ENCODE assay signal across 20 cellular contexts in genomic region chr19:7731615-7732014, GRCh38. TPM values are rescaled to one million over a fixed set of nuclear protein-coding genes. Genes with fewer than 3 reads are reported as not detected.
DNase-seq lines count a peak whose midpoint lies in the region; ATAC-seq, FAIRE-seq and TF ChIP-seq lines count a peak whose summit lies in the region.
"Had no signal": no experiment of that assay in that cellular context is flagged by ENCODE, and none has a peak within 500 bp of the region (broad histone marks: within the 10 kb centered on the region; RNA-seq: fewer than 3 reads in every experiment).

No MANE protein-coding gene starts in this region.

- H3K9ac ChIP-seq in K562 (ENCODE audit: insufficient read depth in 1 of 2, low read depth in 2 of 2, low read length in 2 of 2) (no peak overlapping the region), colonic mucosa (ENCODE audit: low read depth in 2 of 2, low read length in 2 of 2) (no peak overlapping the region)

- no peaks in the 10 kb centered on the region for H3K36me3 ChIP-seq in K562 (ENCODE audit: control insufficient read depth, insufficient read depth, low read length)
- no peaks in the 10 kb centered on the region for H3K36me3 ChIP-seq in right lobe of liver
- no peaks in the 10 kb centered on the region for H3K36me3 ChIP-seq in colonic mucosa
- H3K36me3 ChIP-seq in heart left ventricle = no peaks in the 10 kb centered on the region
- H3K36me3 ChIP-seq: MG63 had no signal

- no peaks in the 10 kb centered on the region for H3K9me1 ChIP-seq in K562 (ENCODE audit: control insufficient read depth, insufficient read depth, low read length)

- no peaks in the 10 kb centered on the region for H3K79me2 ChIP-seq in K562 (ENCODE audit: control insufficient read depth, insufficient read depth, low read length)

- BruUV-seq in K562 (replicated peaks; lab: Mats Ljungman, UMichigan) = no TSS peak

- intact Hi-C loops in K562 (cut with micrococcal nuclease) = no loop called here
- intact Hi-C loops in right lobe of liver (cut with DNase I) = no loop called here
- intact Hi-C loops in colonic mucosa (cut with DNase I) = no loop called here
- intact Hi-C loops in heart left ventricle (cut with DNase I) = no loop called here

- in situ Hi-C loops in K562 (cut with MboI) = no loop called here

- no peak for FAIRE-seq in K562 (lab: Jason Lieb, UNC)
- FAIRE-seq: A549, GM19239, H54 had no signal

- H3K4me3 ChIP-seq in K562 = no peak overlapping the region
- H3K4me3 ChIP-seq in right lobe of liver = peak overlapping the region in 2 of 3 donors; percentile 23 to 31
- H3K4me3 ChIP-seq in colonic mucosa = no peak overlapping the region
- no peak overlapping the region for H3K4me3 ChIP-seq in heart left ventricle
- H3K4me3 ChIP-seq: A549, MG63 had no signal

- CTCF ChIA-PET in K562 (lab: Yijun Ruan, JAX; ENCODE audit: low intra/inter-chr PET ratio) = no interaction called here

- TF ChIP-seq CTCF in K562 (IDR thresholded peaks at IDR 0.05 in 2 of 3, conservative IDR thresholded peaks at IDR 0.05 in 1 of 3; ENCODE audit: insufficient read depth in 2 of 3, low read depth in 1 of 3, low read length in 3 of 3) = no peak
- no peak for TF ChIP-seq CTCF in right lobe of liver (IDR thresholded peaks at IDR 0.05)
- no peak for TF ChIP-seq CTCF in colonic mucosa (IDR thresholded peaks at IDR 0.05)
- no peak for TF ChIP-seq CTCF in heart left ventricle (IDR thresholded peaks at IDR 0.05)

- H3K9me3 ChIP-seq in K562 (replicated peaks; ENCODE audit: control insufficient read depth, insufficient read depth, low read depth, low read length) = no peaks in the 10 kb centered on the region
- no peaks in the 10 kb centered on the region for H3K9me3 ChIP-seq in right lobe of liver
- no peaks in the 10 kb centered on the region for H3K9me3 ChIP-seq in colonic mucosa
- no peaks in the 10 kb centered on the region for H3K9me3 ChIP-seq in heart left ventricle
- H3K9me3 ChIP-seq: A549, MG63 had no signal

- H3K4me2 ChIP-seq in K562 (ENCODE audit: insufficient read depth, low read length) = no peak overlapping the region
- H3K4me2 ChIP-seq: A549 had no signal

- H3K4me1 ChIP-seq in K562 (replicated peaks in 1 of 2; ENCODE audit: control insufficient read depth in 2 of 2, insufficient read depth in 2 of 2, low read length in 2 of 2) = peaks cover 0 to 20% of the 10 kb centered on the region in 2 experiments; a peak in 2 of 5 replicates
- H3K4me1 ChIP-seq in right lobe of liver = no peaks in the 10 kb centered on the region
- H3K4me1 ChIP-seq in colonic mucosa = no peaks in the 10 kb centered on the region
- H3K4me1 ChIP-seq in heart left ventricle = peaks cover 0 to 24% (median 0%) of the 10 kb centered on the region in 12 donors
- H3K4me1 ChIP-seq: A549 had no signal

- TF ChIP-seq POLR2A in K562 (conservative IDR thresholded peaks at IDR 0.05) (no peak), right lobe of liver (IDR thresholded peaks at IDR 0.05) (no peak), heart left ventricle (IDR thresholded peaks at IDR 0.05) (no peak)

- H3K27ac ChIP-seq in K562 (ENCODE audit: extremely low read depth, low read depth, low read length) (no peak overlapping the region), right lobe of liver (peak overlapping the region in 1 of 3 donors; percentile 75), colonic mucosa (no peak overlapping the region), heart left ventricle (no peak overlapping the region)
- H3K27ac ChIP-seq: A549 had no signal

- 0 out of 2 replicates have a peak, but pooled peaks cover 3% of the 10 kb centered on the region for H4K20me1 ChIP-seq in K562 (replicated peaks; ENCODE audit: control insufficient read depth, insufficient read depth, low read length)

- DNase-seq in K562 (ENCODE audit: extremely low read depth in 1 of 4, low spot score in 3 of 4) = no peak
- DNase-seq in right lobe of liver = no peak
- DNase-seq in colonic mucosa = no peak
- DNase-seq in heart left ventricle = no peak
- DNase-seq: CD4-positive, CD25-positive, alpha-beta regulatory T cell; DMS79; MG63; NCI-H1417; NCI-H1694 treated with DMSO at 0.1 percent for 48 hours; NCI-H2081 treated with DMSO at 0.1 percent for 48 hours; NCI-H2171 treated with DMSO at 0.1 percent for 48 hours; NCI-H524 treated with DMSO at 0.1 percent for 48 hours; NCI-H82 had no signal

- no peak for TF ChIP-seq RAD21 in K562 (CRISPR knock-in tag; conservative IDR thresholded peaks at IDR 0.05 in 1 of 2, IDR thresholded peaks at IDR 0.05 in 1 of 2)

- WGBS in K562 (ENCODE audit: insufficient coverage, low coverage, missing lambda C conversion rate) = 0% methylated on average over 4 of the region's 5 CpGs
- 60% methylated on average over 1 of the region's 5 CpGs for WGBS in right lobe of liver (ENCODE audit: insufficient coverage, low coverage, low lambda C conversion rate, missing lambda C conversion rate)
- 53 to 70% (median 63%) methylated on average over 3 to 5 of the region's 5 CpGs for WGBS in heart left ventricle, 4 donors

- no peak for TF ChIP-seq EP300 in K562 (IDR thresholded peaks at IDR 0.05; ENCODE audit: low read length)

- H3K27me3 ChIP-seq in K562 (ENCODE audit: control insufficient read depth in 2 of 2, insufficient read depth in 2 of 2, low read length in 2 of 2) (peaks cover 9 to 46% of the 10 kb centered on the region in 2 experiments; a peak in 4 of 5 replicates), right lobe of liver (no peaks in the 10 kb centered on the region), colonic mucosa (peaks cover 15% of the 10 kb centered on the region), heart left ventricle (peaks cover 4 to 63% (median 35%) of the 10 kb centered on the region in 9 donors)

- H2AFZ ChIP-seq in K562 (ENCODE audit: low read depth, low read length) = no peak overlapping the region

- POLR2A ChIA-PET in K562 (lab: Yijun Ruan, JAX) = interaction anchor here (0.7 kb wide), 1 partner anchor 9 kb away, joined by 3 read pairs; no protein-coding TSS in a partner anchor

- ATAC-seq in K562 = no peak
- ATAC-seq in right lobe of liver = peak in 1 of 4 donors; percentile 2
- no peak for ATAC-seq in heart left ventricle
- ATAC-seq: Panc1, SK-N-SH treated with all-trans-retinoic acid at 6 μM for 48 hours had no signal

RNA-seq across cellular contexts. Expression of gene CLEC4G, which starts 0.3 kb away (rescaled TPM):
- total RNA-seq in K562 (2011; cell fraction: chromatin; rRNA removed; ENCODE audit: low replicate concordance) = not detected in 2 replicates
- total RNA-seq in K562 (2011; cell fraction: nucleolus; rRNA removed) = not detected in 2 replicates
- total RNA-seq in K562 (2011; cell fraction: nucleoplasm; rRNA removed) = not detected in 2 replicates
- total RNA-seq in K562 (2014; rRNA removed) (not detected in 2 replicates), K562 (2014; rRNA removed; fragmentation: Illumina TruSeq; extraction: Trizol) (not detected in 2 replicates), K562 (2015; rRNA removed; fragmentation: Illumina TruSeq; extraction: Trizol) (not detected in 2 replicates), K562 (2021) (not detected in 2 replicates), right lobe of liver (10 to 100 TPM; 25.7 to 59.0 (median 38.2) TPM), colonic mucosa (under 1 TPM; 0.17 to 0.53 TPM), heart left ventricle (1 to 10 TPM in 4 of 9 donors, under 1 TPM in 4, not detected in 1; 0.29 to 6.4 (median 1.1) TPM)
- polyA plus RNA-seq in K562 (2011; rRNA removed) (not detected in 2 replicates), K562 (2014; fragmentation: Illumina TruSeq; extraction: Trizol) (not detected in 2 replicates), K562 (2014; fragmentation: Nextera tagmentation; extraction: Ambion mirVana) (not detected), K562 (2014; rRNA removed) (not detected in 2 replicates), heart left ventricle (under 1 TPM; 0.22 to 0.38 TPM)
- not detected in 2 replicates for polyA plus RNA-seq in K562 (2011; cell fraction: cytosol; rRNA removed)
- polyA plus RNA-seq in K562 (2011; cell fraction: nucleus; rRNA removed) = not detected in 2 replicates
- not detected in 2 replicates for polyA plus RNA-seq in K562 (2012)
- polyA minus RNA-seq in K562 (2011; rRNA and poly(A)+ RNA removed) = not detected in 2 replicates
- not detected in 2 replicates for polyA minus RNA-seq in K562 (2011; cell fraction: cytosol; rRNA and poly(A)+ RNA removed)
- not detected in 2 replicates for polyA minus RNA-seq in K562 (2011; cell fraction: nucleus; rRNA and poly(A)+ RNA removed)
- total RNA-seq: CD4-positive, CD25-positive, alpha-beta regulatory T cell; LHCN-M2 had no signal
- polyA plus RNA-seq: A549; BJ; CD4-positive, CD25-positive, alpha-beta regulatory T cell had no signal

RNA-seq across cellular contexts. Expression of gene CD209, which starts 15.7 kb away (rescaled TPM):
- total RNA-seq in K562 (2011; cell fraction: chromatin; rRNA removed; ENCODE audit: low replicate concordance) = not detected in 2 replicates
- total RNA-seq in K562 (2011; cell fraction: nucleolus; rRNA removed) = not detected in 2 replicates
- total RNA-seq in K562 (2011; cell fraction: nucleoplasm; rRNA removed) = not detected in 2 replicates
- total RNA-seq in K562 (2014; rRNA removed) (not detected in 2 replicates), K562 (2014; rRNA removed; fragmentation: Illumina TruSeq; extraction: Trizol) (not detected in 2 replicates), K562 (2015; rRNA removed; fragmentation: Illumina TruSeq; extraction: Trizol) (not detected in 2 replicates), K562 (2021) (not detected in 2 replicates), right lobe of liver (1 to 10 TPM in 4 of 6 experiments, under 1 TPM in 2; 0.42 to 6.7 (median 2.8) TPM), colonic mucosa (10 to 100 TPM in 1 of 2 donors, 1 to 10 TPM in 1; 4.0 to 12.1 TPM), heart left ventricle (10 to 100 TPM in 2 of 9 donors, 1 to 10 TPM in 7; 1.3 to 56.2 (median 5.4) TPM)
- polyA plus RNA-seq in K562 (2011; rRNA removed) (0.01 TPM in 2 replicates), K562 (2014; fragmentation: Illumina TruSeq; extraction: Trizol) (not detected in 2 replicates), K562 (2014; fragmentation: Nextera tagmentation; extraction: Ambion mirVana) (not detected), K562 (2014; rRNA removed) (not detected in 2 replicates), heart left ventricle (under 1 TPM; 0.53 to 0.75 TPM)
- polyA plus RNA-seq in K562 (2011; cell fraction: cytosol; rRNA removed) = 0.01 and 0.04 TPM in 2 replicates
- polyA plus RNA-seq in K562 (2011; cell fraction: nucleus; rRNA removed) = not detected in 2 replicates
- 0.04 TPM in 1 of 2 replicates, not detected in the other for polyA plus RNA-seq in K562 (2012)
- polyA minus RNA-seq in K562 (2011; rRNA and poly(A)+ RNA removed) = not detected in 2 replicates
- polyA minus RNA-seq in K562 (2011; cell fraction: cytosol; rRNA and poly(A)+ RNA removed) = not detected in 2 replicates
- not detected in 2 replicates for polyA minus RNA-seq in K562 (2011; cell fraction: nucleus; rRNA and poly(A)+ RNA removed)
- total RNA-seq: CD4-positive, CD25-positive, alpha-beta regulatory T cell; LHCN-M2 had no signal
- polyA plus RNA-seq: A549; BJ; CD4-positive, CD25-positive, alpha-beta regulatory T cell had no signal

RNA-seq across cellular contexts. Expression of gene FCER2, which starts 29.7 kb away (rescaled TPM):
- total RNA-seq in K562 (2011; cell fraction: chromatin; rRNA removed; ENCODE audit: low replicate concordance) = 0.19 TPM in 1 of 2 replicates, not detected in the other
- not detected in 2 replicates for total RNA-seq in K562 (2011; cell fraction: nucleolus; rRNA removed)
- total RNA-seq in K562 (2011; cell fraction: nucleoplasm; rRNA removed) = not detected in 2 replicates
- total RNA-seq in K562 (2014; rRNA removed) = not detected in 2 replicates
- not detected in 2 replicates for total RNA-seq in K562 (2014; rRNA removed; fragmentation: Illumina TruSeq; extraction: Trizol)
- total RNA-seq in K562 (2015; rRNA removed; fragmentation: Illumina TruSeq; extraction: Trizol) = not detected in 2 replicates
- total RNA-seq in K562 (2021) = 0.11 and 0.38 TPM in 2 replicates
- polyA plus RNA-seq in K562 (2011; rRNA removed) = not detected in 2 replicates
- 0.04 TPM in 2 replicates for polyA plus RNA-seq in K562 (2011; cell fraction: cytosol; rRNA removed)
- polyA plus RNA-seq in K562 (2011; cell fraction: nucleus; rRNA removed) = 0.17 TPM in 1 of 2 replicates, not detected in the other
- polyA plus RNA-seq in K562 (2012) = 0.17 TPM in 1 of 2 replicates, not detected in the other
- polyA plus RNA-seq in K562 (2014; fragmentation: Illumina TruSeq; extraction: Trizol) = not detected in 2 replicates
- not detected for polyA plus RNA-seq in K562 (2014; fragmentation: Nextera tagmentation; extraction: Ambion mirVana)
- polyA plus RNA-seq in K562 (2014; rRNA removed) = not detected in 2 replicates
- polyA minus RNA-seq in K562 (2011; rRNA and poly(A)+ RNA removed) = not detected in 2 replicates
- not detected in 2 replicates for polyA minus RNA-seq in K562 (2011; cell fraction: cytosol; rRNA and poly(A)+ RNA removed)
- polyA minus RNA-seq in K562 (2011; cell fraction: nucleus; rRNA and poly(A)+ RNA removed) = not detected in 2 replicates
- total RNA-seq in right lobe of liver = under 1 TPM in 2 of 6 experiments, not detected in 4; 0.18 to 0.29 TPM
- total RNA-seq in colonic mucosa = 1 to 10 TPM in 1 of 2 donors, under 1 TPM in 1; 0.35 to 1.3 TPM
- 1 to 10 TPM in 1 of 9 donors, under 1 TPM in 2, not detected in 6; 0.23 to 1.5 (median 0.54) TPM for total RNA-seq in heart left ventricle
- polyA plus RNA-seq in heart left ventricle = under 1 TPM; 0.06 to 0.15 TPM
- total RNA-seq: CD4-positive, CD25-positive, alpha-beta regulatory T cell; LHCN-M2 had no signal
- polyA plus RNA-seq: A549, BJ had no signal

RNA-seq across cellular contexts. Expression of gene CLEC4M, which starts 31.4 kb away (rescaled TPM):
- total RNA-seq in K562 (2011; cell fraction: chromatin; rRNA removed; ENCODE audit: low replicate concordance) = 0.37 and 0.69 TPM in 2 replicates
- 0.53 and 0.83 TPM in 2 replicates for total RNA-seq in K562 (2011; cell fraction: nucleolus; rRNA removed)
- 0.23 TPM in 1 of 2 replicates, not detected in the other for total RNA-seq in K562 (2011; cell fraction: nucleoplasm; rRNA removed)
- total RNA-seq in K562 (2014; rRNA removed) (not detected in 2 replicates), K562 (2014; rRNA removed; fragmentation: Illumina TruSeq; extraction: Trizol) (not detected in 2 replicates), K562 (2015; rRNA removed; fragmentation: Illumina TruSeq; extraction: Trizol) (not detected in 2 replicates), K562 (2021) (0.27 TPM in 1 of 2 replicates, not detected in the other), right lobe of liver (10 to 100 TPM; 12.8 to 64.8 (median 20.8) TPM), colonic mucosa (not detected), heart left ventricle (not detected)
- polyA plus RNA-seq in K562 (2011; rRNA removed) (0.18 and 0.62 TPM in 2 replicates), K562 (2014; fragmentation: Illumina TruSeq; extraction: Trizol) (not detected in 2 replicates), K562 (2014; fragmentation: Nextera tagmentation; extraction: Ambion mirVana) (under 1 TPM in 1 of 2 experiments, not detected in 1; 0.08 TPM), K562 (2014; rRNA removed) (not detected in 2 replicates), heart left ventricle (not detected)
- 0.19 and 0.32 TPM in 2 replicates for polyA plus RNA-seq in K562 (2011; cell fraction: cytosol; rRNA removed)
- polyA plus RNA-seq in K562 (2011; cell fraction: nucleus; rRNA removed) = 2.4 and 4.7 TPM in 2 replicates
- polyA plus RNA-seq in K562 (2012) = 0.05 and 0.58 TPM in 2 replicates
- polyA minus RNA-seq in K562 (2011; rRNA and poly(A)+ RNA removed) = 0.27 TPM in 1 of 2 replicates, not detected in the other
- not detected in 2 replicates for polyA minus RNA-seq in K562 (2011; cell fraction: cytosol; rRNA and poly(A)+ RNA removed)
- polyA minus RNA-seq in K562 (2011; cell fraction: nucleus; rRNA and poly(A)+ RNA removed) = not detected in 2 replicates
- total RNA-seq: CD4-positive, CD25-positive, alpha-beta regulatory T cell; LHCN-M2 had no signal
- polyA plus RNA-seq: A549, BJ had no signal

RNA-seq across cellular contexts. Expression of gene TRAPPC5, which starts 51.0 kb away (rescaled TPM):
- 2.3 and 11.2 TPM in 2 replicates for total RNA-seq in K562 (2011; cell fraction: chromatin; rRNA removed; ENCODE audit: low replicate concordance)
- total RNA-seq in K562 (2011; cell fraction: nucleolus; rRNA removed) = 11.8 and 15.7 TPM in 2 replicates
- total RNA-seq in K562 (2011; cell fraction: nucleoplasm; rRNA removed) = 8.2 and 13.0 TPM in 2 replicates
- total RNA-seq in K562 (2014; rRNA removed) = 76.2 and 82.6 TPM in 2 replicates
- 0.99 and 2.7 TPM in 2 replicates for total RNA-seq in K562 (2014; rRNA removed; fragmentation: Illumina TruSeq; extraction: Trizol)
- total RNA-seq in K562 (2015; rRNA removed; fragmentation: Illumina TruSeq; extraction: Trizol) = 40.9 and 42.0 TPM in 2 replicates
- 76.9 and 81.9 TPM in 2 replicates for total RNA-seq in K562 (2021)
- polyA plus RNA-seq in K562 (2011; rRNA removed) = 29.3 and 56.7 TPM in 2 replicates
- 24.8 and 87.6 TPM in 2 replicates for polyA plus RNA-seq in K562 (2011; cell fraction: cytosol; rRNA removed)
- 27.0 and 33.8 TPM in 2 replicates for polyA plus RNA-seq in K562 (2011; cell fraction: nucleus; rRNA removed)
- polyA plus RNA-seq in K562 (2012) = 62.7 and 107 TPM in 2 replicates
- 3.9 and 21.4 TPM in 2 replicates for polyA plus RNA-seq in K562 (2014; fragmentation: Illumina TruSeq; extraction: Trizol)
- 1 to 10 TPM; 2.0 to 4.2 TPM for polyA plus RNA-seq in K562 (2014; fragmentation: Nextera tagmentation; extraction: Ambion mirVana)
- polyA plus RNA-seq in K562 (2014; rRNA removed) = 45.2 and 53.1 TPM in 2 replicates
- polyA minus RNA-seq in K562 (2011; rRNA and poly(A)+ RNA removed) = 14.1 and 25.3 TPM in 2 replicates
- polyA minus RNA-seq in K562 (2011; cell fraction: cytosol; rRNA and poly(A)+ RNA removed) = 34.8 and 50.1 TPM in 2 replicates
- polyA minus RNA-seq in K562 (2011; cell fraction: nucleus; rRNA and poly(A)+ RNA removed) = 3.0 and 11.8 TPM in 2 replicates
- 10 to 100 TPM; 41.7 to 66.5 (median 52.0) TPM for total RNA-seq in right lobe of liver
- 100 to 1,000 TPM; 107 to 139 TPM for total RNA-seq in colonic mucosa
- total RNA-seq in heart left ventricle = 100 to 1,000 TPM in 4 of 9 donors, 10 to 100 TPM in 5; 65.9 to 124 (median 96.9) TPM
- 100 to 1,000 TPM in 1 of 2 donors, 10 to 100 TPM in 1; 60.1 to 170 TPM for polyA plus RNA-seq in heart left ventricle

Comparison
In these comparisons a context has a peak if more than half of its experiments do, and no peak if none do; other contexts are left out.
1. H3K4me3 ChIP-seq: peak in right lobe of liver (2 of 3); none in K562 (single experiment), colonic mucosa (single experiment) and heart left ventricle (0 of 12).